Comparison of ENCODE assay signal across 12 cellular contexts in the genomic region with DNA sequence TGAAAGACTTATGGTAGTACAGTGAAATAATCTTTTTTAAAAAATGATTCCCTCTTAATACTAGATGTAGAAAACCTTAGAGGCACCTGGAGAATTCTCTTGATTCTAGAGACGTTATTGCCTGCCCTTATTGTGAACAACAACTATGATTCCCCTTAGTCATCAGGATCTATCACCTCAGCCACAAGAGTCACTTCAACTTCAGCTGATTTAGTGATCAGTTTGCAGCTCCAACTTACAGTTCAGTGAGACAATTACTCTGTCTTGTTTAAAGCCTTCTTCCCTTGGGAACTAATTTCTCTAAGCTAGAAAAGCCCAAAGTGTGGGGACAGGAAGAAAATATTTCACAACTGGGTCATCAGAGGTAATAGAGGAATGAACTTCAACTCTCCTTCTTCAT.
DNase-seq lines count a peak whose midpoint lies in the region; ATAC-seq and TF ChIP-seq lines count a peak whose summit lies in the region.
"Had no signal": no experiment of that assay in that cellular context is flagged by ENCODE, and none has a peak within 500 bp of the region (broad histone marks: within the 10 kb centered on the region; RNA-seq: fewer than 3 reads in every experiment).

No MANE protein-coding gene starts in this region.

- POLR2A ChIA-PET in CD4-positive, alpha-beta memory T cell (lab: Charles Lee; ENCODE audit: partially characterized antibody), result interaction anchor here (1.0 to 2.3 kb wide), 4 partner anchors 14 to 50 kb away, joined by 3 to 12 read pairs (median 4); no protein-coding TSS in a partner anchor

- TF ChIP-seq CTCF in KMS-11 (conservative IDR thresholded peaks at IDR 0.05; ENCODE audit: low read depth, low read length) (no peak), osteoblast (IDR thresholded peaks at IDR 0.05; ENCODE audit: extremely low read depth, low read depth, low read length) (no peak), left lung (IDR thresholded peaks at IDR 0.05) (no peak)

- peak overlapping the region in 1 of 2 donors; percentile 49 for H3K4me3 ChIP-seq in CD4-positive, alpha-beta memory T cell (ENCODE audit: low read length in 2 of 2)
- no peak overlapping the region for H3K4me3 ChIP-seq in KMS-11 (IDR thresholded peaks at IDR 0.05; ENCODE audit: insufficient read depth, low read depth, low read length)
- no peak overlapping the region for H3K4me3 ChIP-seq in osteoblast (ENCODE audit: insufficient read depth, low read length)
- H3K4me3 ChIP-seq in left lung, result no peak overlapping the region
- H3K4me3 ChIP-seq: PC-9 had no signal

- peak overlapping the region; percentile 22 to 80 (median 66) for H3K4me3 Mint-ChIP-seq in CD4-positive, alpha-beta memory T cell
- H3K4me3 Mint-ChIP-seq: dendritic cell treated with granulocyte-macrophage colony-stimulating factor and Interleukin-4, amounts not matched to agents 40 ng/mL and 50 ng/mL, for 4 days had no signal

- H3K9ac ChIP-seq in KMS-11, result peak overlapping the region; percentile 10; the same call in 1 of the 2 replicates

- H3K9me3 Mint-ChIP-seq in CD4-positive, alpha-beta memory T cell, result no peaks in the 10 kb centered on the region
- H3K9me3 Mint-ChIP-seq: dendritic cell treated with granulocyte-macrophage colony-stimulating factor and Interleukin-4, amounts not matched to agents 40 ng/mL and 50 ng/mL, for 4 days had no signal

- no peaks in the 10 kb centered on the region for H3K27me3 ChIP-seq in CD4-positive, alpha-beta memory T cell (ENCODE audit: insufficient read depth, low read length)
- H3K27me3 ChIP-seq in KMS-11 (ENCODE audit: insufficient read depth, low read depth), result no peaks in the 10 kb centered on the region
- H3K27me3 ChIP-seq in osteoblast (ENCODE audit: insufficient read depth, low read length), result no peaks in the 10 kb centered on the region
- H3K27me3 ChIP-seq in left lung, result no peaks in the 10 kb centered on the region

- H3K79me2 ChIP-seq in KMS-11 (ENCODE audit: insufficient read depth, low read depth) (no peaks in the 10 kb centered on the region), osteoblast (ENCODE audit: insufficient read depth, low read length) (no peaks in the 10 kb centered on the region)

- H3K27me3 Mint-ChIP-seq in CD4-positive, alpha-beta memory T cell, result no peaks in the 10 kb centered on the region
- H3K27me3 Mint-ChIP-seq: dendritic cell treated with granulocyte-macrophage colony-stimulating factor and Interleukin-4, amounts not matched to agents 40 ng/mL and 50 ng/mL, for 4 days had no signal

- peak in 3 of 5 donors; percentile 3 to 21 (median 7) for DNase-seq in CD4-positive, alpha-beta memory T cell
- peak; percentile 9 for DNase-seq in central memory CD4-positive, alpha-beta T cell
- DNase-seq in osteoblast (ENCODE audit: insufficient read length, low spot score, missing footprints), result no peak
- no peak for DNase-seq in NCI-H1436 (lab: John Stamatoyannopoulos, UW)
- no peak for DNase-seq in left lung
- no peak for DNase-seq in SW480 (ENCODE audit: low spot score)
- DNase-seq: NCI-H2227 treated with DMSO at 0.1 percent for 48 hours, PC-9 had no signal

- H3K36me3 ChIP-seq in CD4-positive, alpha-beta memory T cell (ENCODE audit: insufficient read depth, low read length), result no peaks in the 10 kb centered on the region
- no peaks in the 10 kb centered on the region for H3K36me3 ChIP-seq in KMS-11 (ENCODE audit: insufficient read depth)
- H3K36me3 ChIP-seq in osteoblast (ENCODE audit: insufficient read depth, low read length), result no peaks in the 10 kb centered on the region
- no peaks in the 10 kb centered on the region for H3K36me3 ChIP-seq in left lung

- H4K20me1 ChIP-seq in KMS-11 (ENCODE audit: insufficient read depth) (no peaks in the 10 kb centered on the region), osteoblast (ENCODE audit: insufficient read depth, low read length) (no peaks in the 10 kb centered on the region)

- H3K4me1 ChIP-seq in CD4-positive, alpha-beta memory T cell (ENCODE audit: insufficient read depth, low read length), result peaks cover 27% of the 10 kb centered on the region
- peaks cover 35% of the 10 kb centered on the region for H3K4me1 ChIP-seq in KMS-11 (ENCODE audit: low read depth, poor library complexity, severe bottlenecking)
- no peaks in the 10 kb centered on the region for H3K4me1 ChIP-seq in osteoblast (ENCODE audit: insufficient read depth, low read length)
- no peaks in the 10 kb centered on the region for H3K4me1 ChIP-seq in left lung

- H3K27ac Mint-ChIP-seq in CD4-positive, alpha-beta memory T cell, result peak overlapping the region; percentile 75 to 96 (median 86)
- H3K27ac Mint-ChIP-seq: dendritic cell treated with granulocyte-macrophage colony-stimulating factor and Interleukin-4, amounts not matched to agents 40 ng/mL and 50 ng/mL, for 4 days had no signal

- H3K27ac ChIP-seq in CD4-positive, alpha-beta memory T cell (ENCODE audit: low read depth, low read length), result peak overlapping the region; percentile 59
- H3K27ac ChIP-seq in KMS-11 (peak overlapping the region; percentile 64), osteoblast (ENCODE audit: low read depth, low read length) (no peak overlapping the region), left lung (no peak overlapping the region)
- H3K27ac ChIP-seq: PC-9 had no signal

- CTCF ChIA-PET in CD4-positive, alpha-beta memory T cell (lab: Charles Lee; ENCODE audit: partially characterized antibody), result interaction anchor here (1.1 kb wide), 1 partner anchor 50 kb away, joined by 3 read pairs; no protein-coding TSS in a partner anchor

- no peaks in the 10 kb centered on the region for H3K36me3 Mint-ChIP-seq in CD4-positive, alpha-beta memory T cell

- peak; percentile 21 for ATAC-seq in GM19324 (IDR thresholded peaks at IDR 0.05; ENCODE audit: low FRiP score, unreplicated experiment)
- no peak for ATAC-seq in left lung
- ATAC-seq: HCT116 had no signal

- peak overlapping the region; percentile 77 for H3K4me2 ChIP-seq in KMS-11
- H3K4me2 ChIP-seq in osteoblast (ENCODE audit: insufficient read depth, low read length), result no peak overlapping the region
- H3K4me2 ChIP-seq: PC-9 had no signal

- intact Hi-C loops in CD4-positive, alpha-beta memory T cell (cut with micrococcal nuclease), result no loop called here
- intact Hi-C loops in left lung (cut with DNase I), result no loop called here

- no peaks in the 10 kb centered on the region for H3K9me3 ChIP-seq in CD4-positive, alpha-beta memory T cell (ENCODE audit: control insufficient read depth in 1 of 2, low read length in 2 of 2)
- H3K9me3 ChIP-seq in osteoblast (ENCODE audit: low read depth, low read length) (no peaks in the 10 kb centered on the region), left lung (no peaks in the 10 kb centered on the region)

- H3K4me1 Mint-ChIP-seq in CD4-positive, alpha-beta memory T cell, result peaks cover 17 to 32% (median 24%) of the 10 kb centered on the region in 4 donors

- H2AFZ ChIP-seq in KMS-11 (ENCODE audit: low read depth) (peak overlapping the region; percentile 27; the same call in 1 of the 2 replicates), osteoblast (ENCODE audit: low read length) (no peak overlapping the region)
- H2AFZ ChIP-seq: PC-9 had no signal

Comparison
In these comparisons a context has a peak if more than half of its experiments do, and no peak if none do; other contexts are left out.
1. DNase-seq: peak in CD4-positive, alpha-beta memory T cell (3 of 5) and central memory CD4-positive, alpha-beta T cell (single experiment); none in osteoblast (single experiment), NCI-H1436 (single experiment), left lung (0 of 2) and SW480 (single experiment).
2. H3K27ac ChIP-seq: peak in CD4-positive, alpha-beta memory T cell (single experiment) and KMS-11 (single experiment); none in osteoblast (single experiment) and left lung (0 of 2).